In genomic region chr13:27789495-27790303, GRCh38 we compare ENCODE assay signal across 13 cellular contexts. TPM values are rescaled to one million over a fixed set of nuclear protein-coding genes. Genes with fewer than 3 reads are reported as not detected.
DNase-seq lines count a peak whose midpoint lies in the region; ATAC-seq and TF ChIP-seq lines count a peak whose summit lies in the region.
"Had no signal": no experiment of that assay in that cellular context is flagged by ENCODE, and none has a peak within 500 bp of the region (broad histone marks: within the 10 kb centered on the region; RNA-seq: fewer than 3 reads in every experiment).

No MANE protein-coding gene starts in this region.

- H3K9me3 ChIP-seq in Caco-2 (no peaks in the 10 kb centered on the region), HUES6 (ENCODE audit: control insufficient read depth, insufficient read depth, low read depth, low read length) (no peaks in the 10 kb centered on the region)
- H3K9me3 ChIP-seq: MG63 had no signal

- H3K36me3 Mint-ChIP-seq in Caco-2 (ENCODE audit: insufficient read depth, unreplicated experiment) = no peaks in the 10 kb centered on the region
- peaks cover 8% of the 10 kb centered on the region for H3K36me3 Mint-ChIP-seq in activated naive CD8-positive, alpha-beta T cell treated with anti-CD3 and anti-CD28 coated beads, Interleukin-2, amount 10 ng/mL, durations not matched to agents 7 days and 5 days
- peaks cover 0 to 22% (median 4%) of the 10 kb centered on the region in 3 donors for H3K36me3 Mint-ChIP-seq in naive thymus-derived CD8-positive, alpha-beta T cell

- DNase-seq in Caco-2 (peak in 1 of 2 experiments; percentile 50), NCI-H2029 (lab: John Stamatoyannopoulos, UW) (no peak), GM13977 (ENCODE audit: low spot score) (no peak), islet precursor cell (no peak)
- DNase-seq in activated naive CD8-positive, alpha-beta T cell treated with anti-CD3 and anti-CD28 coated beads, Interleukin-2, amount 10 ng/mL, durations not matched to agents 7 days and 5 days = peak; percentile 55
- peak in 1 of 10 donors; percentile 14 for DNase-seq in naive thymus-derived CD8-positive, alpha-beta T cell
- DNase-seq: caudate nucleus, hippocampal formation, MG63 had no signal

- peaks cover 24% of the 10 kb centered on the region for H3K4me1 ChIP-seq in Caco-2
- H3K4me1 ChIP-seq in HUES6 (ENCODE audit: control insufficient read depth, insufficient read depth, low read length) = peaks cover 28% of the 10 kb centered on the region

- peak overlapping the region; percentile 41 for H3K4me3 Mint-ChIP-seq in Caco-2 (ENCODE audit: unreplicated experiment)
- H3K4me3 Mint-ChIP-seq in activated naive CD8-positive, alpha-beta T cell treated with anti-CD3 and anti-CD28 coated beads, Interleukin-2, amount 10 ng/mL, durations not matched to agents 7 days and 5 days = peak overlapping the region; percentile 87
- H3K4me3 Mint-ChIP-seq in naive thymus-derived CD8-positive, alpha-beta T cell = peak overlapping the region; percentile 79 to 97 (median 88)

- intact Hi-C loops in Caco-2 (cut with micrococcal nuclease; ENCODE audit: unreplicated experiment) = no loop called here

- H3K36me3 ChIP-seq in Caco-2 (ENCODE audit: control insufficient read depth, insufficient read depth, low read length) = no peaks in the 10 kb centered on the region
- H3K36me3 ChIP-seq in HUES6 (ENCODE audit: control insufficient read depth, insufficient read depth, low read length) = no peaks in the 10 kb centered on the region
- H3K36me3 ChIP-seq: MG63 had no signal

- peak overlapping the region; percentile 27 for H3K4me3 ChIP-seq in Caco-2 (ENCODE audit: low read depth, low read length)
- H3K4me3 ChIP-seq in HUES6 (ENCODE audit: low read depth, low read length) = peak overlapping the region; percentile 31; the same call in 1 of the 2 replicates
- H3K4me3 ChIP-seq: MG63 had no signal

- H3K27me3 ChIP-seq in Caco-2 (replicated peaks; ENCODE audit: control insufficient read depth, insufficient read depth, low read length) (peaks cover 7% of the 10 kb centered on the region), HUES6 (ENCODE audit: control insufficient read depth, insufficient read depth, low read length) (peaks cover 99% of the 10 kb centered on the region)

- TF ChIP-seq CTCF in Caco-2 (IDR thresholded peaks at IDR 0.05; ENCODE audit: insufficient read depth in 1 of 2, low read depth in 1 of 2, low read length in 1 of 2, severe bottlenecking in 1 of 2, unreplicated experiment in 1 of 2) = no peak
- TF ChIP-seq CTCF in GM13977 (IDR thresholded peaks at IDR 0.05; ENCODE audit: extremely low read depth, insufficient read depth, missing control alignments) = no peak

- POLR2A ChIA-PET in Caco-2 (lab: Charles Lee) = no interaction called here
- POLR2A ChIA-PET in activated naive CD8-positive, alpha-beta T cell treated with anti-CD3 and anti-CD28 coated beads, Interleukin-2, amount 10 ng/mL, durations not matched to agents 7 days and 5 days (lab: Charles Lee) = no interaction called here
- POLR2A ChIA-PET in naive thymus-derived CD8-positive, alpha-beta T cell (lab: Charles Lee) = no interaction called here

- H3K27me3 Mint-ChIP-seq in Caco-2 (ENCODE audit: insufficient read depth, unreplicated experiment) = peaks cover 51% of the 10 kb centered on the region
- H3K27me3 Mint-ChIP-seq in activated naive CD8-positive, alpha-beta T cell treated with anti-CD3 and anti-CD28 coated beads, Interleukin-2, amount 10 ng/mL, durations not matched to agents 7 days and 5 days = peaks cover 77% of the 10 kb centered on the region
- peaks cover 41 to 81% (median 57%) of the 10 kb centered on the region in 5 donors for H3K27me3 Mint-ChIP-seq in naive thymus-derived CD8-positive, alpha-beta T cell

- H3K9me3 Mint-ChIP-seq in Caco-2 (ENCODE audit: unreplicated experiment) = no peaks in the 10 kb centered on the region
- no peaks in the 10 kb centered on the region for H3K9me3 Mint-ChIP-seq in activated naive CD8-positive, alpha-beta T cell treated with anti-CD3 and anti-CD28 coated beads, Interleukin-2, amount 10 ng/mL, durations not matched to agents 7 days and 5 days
- H3K9me3 Mint-ChIP-seq in naive thymus-derived CD8-positive, alpha-beta T cell = peaks cover 0 to 17% (median 0%) of the 10 kb centered on the region in 9 donors

- no peak overlapping the region for H3K27ac ChIP-seq in HUES6 (ENCODE audit: low read depth, low read length)

- no TSS peak for BruUV-seq in Caco-2 (replicated peaks; lab: Mats Ljungman, UMichigan)

- in situ Hi-C loops in GM13977 (cut with MboI; ENCODE audit: low pct_unique_long_range_greater_than_20kb, low sequenced_read_pairs, unreplicated experiment) = loop anchor here (10.0 kb wide), 1 partner anchor 185 kb away; no protein-coding TSS in a partner anchor

- peaks cover 20% of the 10 kb centered on the region for H3K4me1 Mint-ChIP-seq in Caco-2 (ENCODE audit: low read depth, unreplicated experiment)
- peaks cover 26% of the 10 kb centered on the region for H3K4me1 Mint-ChIP-seq in activated naive CD8-positive, alpha-beta T cell treated with anti-CD3 and anti-CD28 coated beads, Interleukin-2, amount 10 ng/mL, durations not matched to agents 7 days and 5 days
- H3K4me1 Mint-ChIP-seq in naive thymus-derived CD8-positive, alpha-beta T cell = peaks cover 31 to 44% (median 40%) of the 10 kb centered on the region in 4 donors

- no peak overlapping the region for H3K9ac ChIP-seq in HUES6 (ENCODE audit: low read length)

- peak; percentile 32 for ATAC-seq in activated naive CD8-positive, alpha-beta T cell treated with anti-CD3 and anti-CD28 coated beads, Interleukin-2, amount 10 ng/mL, durations not matched to agents 7 days and 5 days (ENCODE audit: low read depth)
- ATAC-seq in naive thymus-derived CD8-positive, alpha-beta T cell = peak; percentile 31 to 58
- no peak for ATAC-seq in HG03571 (IDR thresholded peaks at IDR 0.05; ENCODE audit: unreplicated experiment)

- CTCF ChIA-PET in Caco-2 (lab: Charles Lee) = interaction anchor here (0.7 kb wide), 1 partner anchor 37 kb away, joined by 4 read pairs; no protein-coding TSS in a partner anchor

- H3K27ac Mint-ChIP-seq in Caco-2 (ENCODE audit: unreplicated experiment) = no peak overlapping the region
- peak overlapping the region; percentile 80 for H3K27ac Mint-ChIP-seq in activated naive CD8-positive, alpha-beta T cell treated with anti-CD3 and anti-CD28 coated beads, Interleukin-2, amount 10 ng/mL, durations not matched to agents 7 days and 5 days
- peak overlapping the region in 5 of 10 donors; percentile 14 to 86 (median 36) for H3K27ac Mint-ChIP-seq in naive thymus-derived CD8-positive, alpha-beta T cell

RNA-seq across cellular contexts. Expression of gene GSX1, which starts 2.6 kb away (rescaled TPM):
- total RNA-seq in Caco-2 (2022) = not detected in 2 replicates
- total RNA-seq in activated naive CD8-positive, alpha-beta T cell treated with anti-CD3 and anti-CD28 coated beads, Interleukin-2, amount 10 ng/mL, durations not matched to agents 7 days and 5 days = not detected
- not detected for total RNA-seq in naive thymus-derived CD8-positive, alpha-beta T cell
- polyA plus RNA-seq in naive thymus-derived CD8-positive, alpha-beta T cell = not detected
- total RNA-seq: Daoy, osteoblast had no signal
